In genomic region chr5:157819502-157820125, GRCh38 we compare ENCODE assay signal across 16 cellular contexts. TPM values are rescaled to one million over a fixed set of nuclear protein-coding genes. Genes with fewer than 3 reads are reported as not detected.
DNase-seq lines count a peak whose midpoint lies in the region; ATAC-seq and TF ChIP-seq lines count a peak whose summit lies in the region.
"Had no signal": no experiment of that assay in that cellular context is flagged by ENCODE, and none has a peak within 500 bp of the region (broad histone marks: within the 10 kb centered on the region; RNA-seq: fewer than 3 reads in every experiment).

No MANE protein-coding gene starts in this region.

- peaks cover 27 to 34% of the 10 kb centered on the region in 2 donors for H3K4me1 ChIP-seq in gastrocnemius medialis
- H3K4me1 ChIP-seq: SJCRH30 had no signal

- intact Hi-C loops in left ventricle myocardium superior (cut with micrococcal nuclease) (loop anchor here (5.0 kb wide), 1 partner anchor 178 kb away; no protein-coding TSS in a partner anchor), gastrocnemius medialis (cut with DNase I; ENCODE audit: low total_unique reads) (loop anchor here (2.0 to 10.0 kb wide), 2 partner anchors 39 to 1285 kb away; partner anchors contain the start of gene CLINT1)

- no peak for TF ChIP-seq POLR2A in gastrocnemius medialis (IDR thresholded peaks at IDR 0.05)

- peak overlapping the region; percentile 94 for H3K27ac ChIP-seq in SK-N-MC
- peak overlapping the region; percentile 39 to 55 (median 46) for H3K27ac ChIP-seq in gastrocnemius medialis
- H3K27ac ChIP-seq: C4-2B, SJCRH30, upper lobe of right lung had no signal

- H3K36me3 ChIP-seq in SK-N-MC (ENCODE audit: insufficient read depth, low read length) (peaks cover 24% of the 10 kb centered on the region), gastrocnemius medialis (peaks cover 0 to 10% of the 10 kb centered on the region in 2 donors)

- ATAC-seq in left ventricle myocardium superior (peak; percentile 35), gastrocnemius medialis (no peak), HG02642 (IDR thresholded peaks at IDR 0.05; ENCODE audit: poor library complexity, unreplicated experiment) (no peak)
- ATAC-seq: activated T-helper 17 cell treated with anti-CD3 and anti-CD28 coated beads, Interleukin-2, amount 50 U/mL, for 72 hours; left lobe of liver; upper lobe of right lung had no signal

- peak; percentile 2 for DNase-seq in EH (ENCODE audit: low read depth)
- no peak for DNase-seq in SK-N-MC (ENCODE audit: low read depth, low spot score)
- DNase-seq in left ventricle myocardium superior = no peak
- no peak for DNase-seq in gastrocnemius medialis
- DNase-seq in NCI-H2029 treated with DMSO at 0.1 percent for 48 hours (lab: John Stamatoyannopoulos, UW) = no peak
- DNase-seq in epidermal melanocyte (ENCODE audit: insufficient read length, low spot score) = no peak
- no peak for DNase-seq in SKM-1 treated with dmso at 0.1 percent for 144 hours (lab: John Stamatoyannopoulos, UW; ENCODE audit: unreplicated experiment)
- DNase-seq: Karpas-422, NCI-H524 treated with DMSO at 0.1 percent for 48 hours, right cardiac atrium, upper lobe of right lung had no signal

- in situ Hi-C loops in gastrocnemius medialis (cut with MboI; ENCODE audit: low sequenced_read_pairs in 4 of 4) = loop anchor here (5.0 to 25.0 kb wide), 4 partner anchors 125 to 1318 kb away; no protein-coding TSS in a partner anchor

- H3K4me3 ChIP-seq in SK-N-MC = peak overlapping the region; percentile 27
- H3K4me3 ChIP-seq in gastrocnemius medialis = no peak overlapping the region
- H3K4me3 ChIP-seq: SJCRH30, upper lobe of right lung had no signal

- H3K9ac ChIP-seq in SK-N-MC (ENCODE audit: insufficient read length) = peak overlapping the region; percentile 54

- TF ChIP-seq CTCF in gastrocnemius medialis (IDR thresholded peaks at IDR 0.05 in 4 of 5, conservative IDR thresholded peaks at IDR 0.05 in 1 of 5) = no peak

- no peaks in the 10 kb centered on the region for H3K27me3 ChIP-seq in gastrocnemius medialis
- H3K27me3 ChIP-seq: SJCRH30, upper lobe of right lung had no signal

- H3K9me3 ChIP-seq in SK-N-MC (ENCODE audit: low read depth, low read length) = no peaks in the 10 kb centered on the region; the same call in 1 of the 2 replicates
- no peaks in the 10 kb centered on the region for H3K9me3 ChIP-seq in gastrocnemius medialis
- H3K9me3 ChIP-seq: SJCRH30, upper lobe of right lung had no signal

RNA-seq across cellular contexts. Expression of gene CLINT1, which starts 39.3 kb away (rescaled TPM):
- total RNA-seq in left ventricle myocardium superior = 51.9 TPM
- 100 to 1,000 TPM in 1 of 4 donors, 10 to 100 TPM in 3; 77.4 to 124 (median 85.5) TPM for total RNA-seq in gastrocnemius medialis
